ENCODE assay signal across 8 cellular contexts in the genomic region with DNA sequence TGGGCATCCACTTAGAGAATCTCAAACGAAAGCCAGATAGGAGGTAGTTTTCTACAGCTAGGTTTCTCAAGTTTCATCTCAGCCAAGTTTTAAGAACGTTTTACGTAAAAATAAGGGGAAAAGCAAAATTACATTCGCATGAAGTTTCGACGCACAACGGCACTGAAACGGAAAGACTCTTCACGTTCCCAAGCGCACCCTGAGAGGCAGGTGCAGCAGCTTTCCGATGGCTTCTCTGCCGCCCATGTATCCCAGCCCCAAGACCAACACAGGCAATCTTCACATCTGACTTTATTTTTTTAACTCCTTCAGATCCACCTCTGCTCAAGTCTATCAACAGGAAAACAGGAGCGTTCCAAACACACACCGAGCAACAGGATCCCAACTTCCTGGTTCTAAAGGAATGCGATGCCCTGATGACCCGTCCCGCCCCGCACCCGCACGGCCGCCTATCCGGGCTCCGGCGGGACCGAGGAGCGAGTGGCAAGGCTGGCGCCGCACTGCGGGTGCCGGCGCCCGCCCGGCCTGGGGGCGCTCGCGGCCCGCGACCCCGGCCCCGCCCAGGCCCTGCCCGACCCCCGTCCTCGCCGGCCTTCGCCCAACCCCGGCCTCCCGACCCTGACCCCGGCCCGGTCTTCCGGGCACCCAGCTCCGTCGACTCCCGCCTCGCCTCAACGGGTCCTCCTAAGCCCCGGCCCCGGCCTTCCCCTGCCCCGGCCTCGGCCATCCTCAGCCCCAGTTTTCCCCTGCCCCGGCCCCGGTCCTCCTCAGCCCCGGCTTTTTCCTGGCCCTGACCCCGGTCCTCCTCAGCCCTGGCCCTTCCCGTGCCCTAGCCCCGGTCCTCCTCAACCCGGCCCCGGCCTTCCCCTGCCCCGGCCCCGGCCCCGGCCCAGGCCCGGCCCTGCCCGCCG.
DNase-seq lines count a peak whose midpoint lies in the region; ATAC-seq lines count a peak whose summit lies in the region.

No MANE protein-coding gene starts in this region.

- H3K9ac ChIP-seq in SK-N-MC (ENCODE audit: insufficient read length), result peak overlapping the region; percentile 82

- DNase-seq in DMS53 treated with DMSO at 0.1 percent for 48 hours (lab: John Stamatoyannopoulos, UW; ENCODE audit: unreplicated experiment) (peak; percentile 49), SK-N-MC (ENCODE audit: low read depth, low spot score) (no peak), T47D (ENCODE audit: low read depth in 1 of 2, low spot score in 1 of 2) (peak; percentile 36 to 74), islet precursor cell (peak; percentile 79), NCI-H226 (no peak)
- peak; percentile 11 for DNase-seq in stimulated activated CD4-positive, alpha-beta T cell treated with anti-CD3 and anti-CD28 coated beads, Interleukin-1b, Interleukin-23, amount 100 ng/mL, for 48 hours

- peak; percentile 1 for ATAC-seq in HG03025 (IDR thresholded peaks at IDR 0.05; ENCODE audit: low FRiP score, unreplicated experiment)
- no peak for ATAC-seq in HG02759 (IDR thresholded peaks at IDR 0.05; ENCODE audit: unreplicated experiment)

- no peaks in the 10 kb centered on the region for H3K36me3 ChIP-seq in SK-N-MC (ENCODE audit: insufficient read depth, low read length)

- no peaks in the 10 kb centered on the region for H3K9me3 ChIP-seq in SK-N-MC (ENCODE audit: low read depth, low read length)

- H3K27ac ChIP-seq in SK-N-MC, result no peak overlapping the region

- H3K4me3 ChIP-seq in SK-N-MC, result peak overlapping the region; percentile 82

- in situ Hi-C loops in T47D (cut with HindIII; ENCODE audit: low pct_unique_long_range_greater_than_20kb, low sequenced_read_pairs), result no loop called here

Comparison
In these comparisons a context has a peak if more than half of its experiments do, and no peak if none do; other contexts are left out.
1. DNase-seq: peak in DMS53 treated with DMSO at 0.1 percent for 48 hours (single experiment), T47D (2 of 2), islet precursor cell (single experiment) and stimulated activated CD4-positive, alpha-beta T cell treated with anti-CD3 and anti-CD28 coated beads, Interleukin-1b, Interleukin-23, amount 100 ng/mL, for 48 hours (single experiment); none in SK-N-MC (single experiment) and NCI-H226 (single experiment).